8 cellular contexts compared by ENCODE assay signal in genomic region chr7:127792528-127793342, GRCh38.
DNase-seq lines count a peak whose midpoint lies in the region; ATAC-seq, FAIRE-seq and TF ChIP-seq lines count a peak whose summit lies in the region.

No MANE protein-coding gene starts in this region.

- H3K9me1 ChIP-seq in K562 (ENCODE audit: control insufficient read depth, insufficient read depth, low read length), result no peaks in the 10 kb centered on the region

- H3K27ac ChIP-seq in OCI-LY1 (ENCODE audit: low read depth, low read length, poor library complexity, severe bottlenecking) (peak overlapping the region; percentile 30), K562 (ENCODE audit: extremely low read depth, low read depth, low read length) (no peak overlapping the region), esophagus muscularis mucosa (replicated peaks in 1 of 4) (no peak overlapping the region)

- TF ChIP-seq CTCF in AG04449 (IDR thresholded peaks at IDR 0.05; ENCODE audit: insufficient read depth, low read length, missing control alignments) (peak; percentile 37), OCI-LY1 (IDR thresholded peaks at IDR 0.05; ENCODE audit: low read length) (peak; percentile 99), K562 (IDR thresholded peaks at IDR 0.05 in 2 of 3, conservative IDR thresholded peaks at IDR 0.05 in 1 of 3; ENCODE audit: insufficient read depth in 2 of 3, low read depth in 1 of 3, low read length in 3 of 3) (peak; percentile 80 to 96 (median 86)), natural killer cell (IDR thresholded peaks at IDR 0.05) (peak; percentile 77), esophagus muscularis mucosa (IDR thresholded peaks at IDR 0.05) (peak in 1 of 3 experiments; percentile 29)

- in situ Hi-C loops in K562 (cut with MboI), result no loop called here

- H3K4me1 ChIP-seq in OCI-LY1 (ENCODE audit: insufficient read depth, low read length, severe bottlenecking), result peaks cover 28% of the 10 kb centered on the region
- peaks cover 8 to 9% of the 10 kb centered on the region in 2 experiments; a peak in 4 of 5 replicates for H3K4me1 ChIP-seq in K562 (replicated peaks in 1 of 2; ENCODE audit: control insufficient read depth in 2 of 2, insufficient read depth in 2 of 2, low read length in 2 of 2)
- peaks cover 1 to 29% (median 20%) of the 10 kb centered on the region in 4 donors for H3K4me1 ChIP-seq in esophagus muscularis mucosa

- TF ChIP-seq POLR2A in K562 (conservative IDR thresholded peaks at IDR 0.05), result no peak
- no peak for TF ChIP-seq POLR2A in esophagus muscularis mucosa (IDR thresholded peaks at IDR 0.05; ENCODE audit: low read depth)

- no peak overlapping the region for H3K4me3 Mint-ChIP-seq in natural killer cell

- no TSS peak for BruUV-seq in K562 (replicated peaks; lab: Mats Ljungman, UMichigan)

- no peaks in the 10 kb centered on the region for H3F3A ChIP-seq in OCI-LY1 (ENCODE audit: insufficient read depth, low read length)

- POLR2A ChIA-PET in AG04449 (lab: Yijun Ruan, JAX) (no interaction called here), K562 (lab: Yijun Ruan, JAX) (interaction anchor here (0.6 to 2.0 kb wide), 6 partner anchors 12 to 281 kb away, joined by 3 to 6 read pairs (median 4); no protein-coding TSS in a partner anchor)

- peak overlapping the region in 1 of 2 donors; percentile 11 for H3K27ac Mint-ChIP-seq in natural killer cell

- H3K27me3 ChIP-seq in OCI-LY1 (ENCODE audit: insufficient read depth, low read length) (no peaks in the 10 kb centered on the region), K562 (ENCODE audit: control insufficient read depth in 2 of 2, insufficient read depth in 2 of 2, low read length in 2 of 2) (no peaks in the 10 kb centered on the region), esophagus muscularis mucosa (no peaks in the 10 kb centered on the region)

- no peaks in the 10 kb centered on the region for H3K36me3 ChIP-seq in OCI-LY1 (ENCODE audit: insufficient read depth, low read length)
- peaks cover 17% of the 10 kb centered on the region; the same call in 2 of the 3 replicates for H3K36me3 ChIP-seq in K562 (ENCODE audit: control insufficient read depth, insufficient read depth, low read length)
- no peaks in the 10 kb centered on the region for H3K36me3 ChIP-seq in esophagus muscularis mucosa

- H3K4me3 ChIP-seq in AG04449 (ENCODE audit: low read depth, low read length) (no peak overlapping the region), OCI-LY1 (ENCODE audit: low read depth, low read length, poor library complexity, severe bottlenecking) (no peak overlapping the region), K562 (no peak overlapping the region), esophagus muscularis mucosa (no peak overlapping the region)

- CTCF ChIA-PET in AG04449 (lab: Yijun Ruan, JAX) (interaction anchor here (0.9 to 3.1 kb wide), 17 partner anchors 9 to 416 kb away, joined by 3 to 13 read pairs (median 4); no protein-coding TSS in a partner anchor), K562 (lab: Yijun Ruan, JAX; ENCODE audit: low intra/inter-chr PET ratio) (no interaction called here)

- no peak for DNase-seq in AG04449 (ENCODE audit: low read depth, low spot score)
- DNase-seq in GM18507 (ENCODE audit: extremely low spot score, insufficient read length, low read depth), result no peak
- DNase-seq in K562 (ENCODE audit: extremely low read depth in 1 of 4, low spot score in 3 of 4), result peak; percentile 57 to 77 (median 60)
- DNase-seq in natural killer cell, result peak; percentile 29
- no peak for DNase-seq in T1000 (lab: John Stamatoyannopoulos, UW)
- DNase-seq in esophagus muscularis mucosa (ENCODE audit: extremely low spot score), result no peak
- DNase-seq in glomerular visceral epithelial cell (ENCODE audit: extremely low spot score), result no peak

- ATAC-seq in K562 (peak; percentile 88), natural killer cell (peak; percentile 64 to 72 (median 65))

- H4K20me1 ChIP-seq in OCI-LY1 (ENCODE audit: insufficient read depth, low read length) (no peaks in the 10 kb centered on the region), K562 (replicated peaks; ENCODE audit: control insufficient read depth, insufficient read depth, low read length) (peaks cover 27% of the 10 kb centered on the region)

- H3K4me2 ChIP-seq in OCI-LY1 (ENCODE audit: low read length), result peak overlapping the region; percentile 28; the same call in 1 of the 2 replicates
- H3K4me2 ChIP-seq in K562 (ENCODE audit: insufficient read depth, low read length), result no peak overlapping the region

- H3K27me3 Mint-ChIP-seq in natural killer cell (ENCODE audit: low read depth in 2 of 2), result no peaks in the 10 kb centered on the region

- peak; percentile 17 to 61; a peak in 2 of 4 replicates for TF ChIP-seq RAD21 in K562 (CRISPR knock-in tag; conservative IDR thresholded peaks at IDR 0.05 in 1 of 2, IDR thresholded peaks at IDR 0.05 in 1 of 2)

- H3K9ac ChIP-seq in OCI-LY1 (ENCODE audit: low read length) (no peak overlapping the region; the same call in 1 of the 2 replicates), K562 (ENCODE audit: insufficient read depth in 1 of 2, low read depth in 2 of 2, low read length in 2 of 2) (no peak overlapping the region)

- H3K9me3 ChIP-seq in OCI-LY1 (ENCODE audit: low read length) (no peaks in the 10 kb centered on the region), K562 (replicated peaks; ENCODE audit: control insufficient read depth, insufficient read depth, low read depth, low read length) (no peaks in the 10 kb centered on the region), esophagus muscularis mucosa (no peaks in the 10 kb centered on the region)

- H2AFZ ChIP-seq in OCI-LY1 (ENCODE audit: low read length) (no peak overlapping the region), K562 (ENCODE audit: low read depth, low read length) (no peak overlapping the region)

- H3K36me3 Mint-ChIP-seq in natural killer cell, result no peaks in the 10 kb centered on the region

- H3K79me2 ChIP-seq in OCI-LY1 (ENCODE audit: insufficient read depth, low read length) (no peaks in the 10 kb centered on the region; the same call in 1 of the 2 replicates), K562 (ENCODE audit: control insufficient read depth, insufficient read depth, low read length) (peaks cover 88% of the 10 kb centered on the region)

- intact Hi-C loops in K562 (cut with micrococcal nuclease) (no loop called here), natural killer cell (cut with micrococcal nuclease) (loop anchor here (1.0 kb wide), 1 partner anchor 84 kb away; no protein-coding TSS in a partner anchor), esophagus muscularis mucosa (cut with DNase I) (no loop called here)

- TF ChIP-seq EP300 in K562 (IDR thresholded peaks at IDR 0.05; ENCODE audit: low read length) (no peak), esophagus muscularis mucosa (IDR thresholded peaks at IDR 0.05) (no peak)

- H3K9me2 ChIP-seq in OCI-LY1 (ENCODE audit: low read depth, low read length), result no peaks in the 10 kb centered on the region

- peaks cover 36 to 48% of the 10 kb centered on the region in 2 donors for H3K4me1 Mint-ChIP-seq in natural killer cell

- FAIRE-seq in GM18507 (lab: Jason Lieb, UNC) (peak; percentile 70), K562 (lab: Jason Lieb, UNC) (peak; percentile 55)

- 86% methylated on average over 5 of the region's 5 CpGs for WGBS in K562 (ENCODE audit: insufficient coverage, low coverage, missing lambda C conversion rate)
- 100% methylated on average over 5 of the region's 5 CpGs for WGBS in esophagus muscularis mucosa

- no peaks in the 10 kb centered on the region for H3K9me3 Mint-ChIP-seq in natural killer cell

TF ChIP-seq in K562, 482 proteins besides CTCF, POLR2A, EP300 and RAD21 (continues in another document):
- TF ChIP-seq ZMIZ1 (IDR thresholded peaks at IDR 0.05; ENCODE audit: low read depth in 2 of 2, low read length in 2 of 2) (no peak), TAF1 (IDR thresholded peaks at IDR 0.05; ENCODE audit: control insufficient read depth, extremely low read depth, insufficient read depth, low read length, severe bottlenecking) (no peak), GTF2F1 (IDR thresholded peaks at IDR 0.05; ENCODE audit: low read depth, low read length) (no peak), CBX3 (IDR thresholded peaks at IDR 0.05; ENCODE audit: borderline replicate concordance in 1 of 2, low read length in 2 of 2) (peak in 1 of 2 experiments; percentile 52; a peak in 1 of 3 replicates), NR3C1 (CRISPR knock-in tag; IDR thresholded peaks at IDR 0.05) (no peak), TEAD1 (CRISPR knock-in tag; IDR thresholded peaks at IDR 0.05) (peak in 1 of 2 experiments; percentile 56; a peak in 1 of 4 replicates), GABPB2 (CRISPR knock-in tag; conservative IDR thresholded peaks at IDR 0.05) (no peak), MAZ (CRISPR knock-in tag; conservative IDR thresholded peaks at IDR 0.05 in 1 of 2, IDR thresholded peaks at IDR 0.05 in 1 of 2) (no peak)
- TF ChIP-seq, protein P1, sequence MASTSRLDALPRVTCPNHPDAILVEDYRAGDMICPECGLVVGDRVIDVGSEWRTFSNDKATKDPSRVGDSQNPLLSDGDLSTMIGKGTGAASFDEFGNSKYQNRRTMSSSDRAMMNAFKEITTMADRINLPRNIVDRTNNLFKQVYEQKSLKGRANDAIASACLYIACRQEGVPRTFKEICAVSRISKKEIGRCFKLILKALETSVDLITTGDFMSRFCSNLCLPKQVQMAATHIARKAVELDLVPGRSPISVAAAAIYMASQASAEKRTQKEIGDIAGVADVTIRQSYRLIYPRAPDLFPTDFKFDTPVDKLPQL (IDR thresholded peaks at IDR 0.05; ENCODE audit: extremely low read depth, insufficient read length), result no peak

Comparison
In these comparisons a context has a peak if more than half of its experiments do, and no peak if none do; other contexts are left out.
1. DNase-seq: peak in K562 (4 of 4) and natural killer cell (single experiment); none in AG04449 (single experiment), GM18507 (single experiment), T1000 (single experiment), esophagus muscularis mucosa (single experiment) and glomerular visceral epithelial cell (single experiment).